1 cellular context compared by ENCODE assay signal in genomic region chr1:174999926-175000696, GRCh38.
TF ChIP-seq lines count a peak whose summit lies in the region.

A gene with protein sequence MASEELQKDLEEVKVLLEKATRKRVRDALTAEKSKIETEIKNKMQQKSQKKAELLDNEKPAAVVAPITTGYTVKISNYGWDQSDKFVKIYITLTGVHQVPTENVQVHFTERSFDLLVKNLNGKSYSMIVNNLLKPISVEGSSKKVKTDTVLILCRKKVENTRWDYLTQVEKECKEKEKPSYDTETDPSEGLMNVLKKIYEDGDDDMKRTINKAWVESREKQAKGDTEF (plus strand): TSS chr1:174999947. CDS start chr1:175000181, 234 bp downstream.

TF ChIP-seq in HEK293, 187 proteins besides CTCF, POLR2A, EP300 and RAD21 (continued from another document and continues in another):
- TF ChIP-seq, protein P1, sequence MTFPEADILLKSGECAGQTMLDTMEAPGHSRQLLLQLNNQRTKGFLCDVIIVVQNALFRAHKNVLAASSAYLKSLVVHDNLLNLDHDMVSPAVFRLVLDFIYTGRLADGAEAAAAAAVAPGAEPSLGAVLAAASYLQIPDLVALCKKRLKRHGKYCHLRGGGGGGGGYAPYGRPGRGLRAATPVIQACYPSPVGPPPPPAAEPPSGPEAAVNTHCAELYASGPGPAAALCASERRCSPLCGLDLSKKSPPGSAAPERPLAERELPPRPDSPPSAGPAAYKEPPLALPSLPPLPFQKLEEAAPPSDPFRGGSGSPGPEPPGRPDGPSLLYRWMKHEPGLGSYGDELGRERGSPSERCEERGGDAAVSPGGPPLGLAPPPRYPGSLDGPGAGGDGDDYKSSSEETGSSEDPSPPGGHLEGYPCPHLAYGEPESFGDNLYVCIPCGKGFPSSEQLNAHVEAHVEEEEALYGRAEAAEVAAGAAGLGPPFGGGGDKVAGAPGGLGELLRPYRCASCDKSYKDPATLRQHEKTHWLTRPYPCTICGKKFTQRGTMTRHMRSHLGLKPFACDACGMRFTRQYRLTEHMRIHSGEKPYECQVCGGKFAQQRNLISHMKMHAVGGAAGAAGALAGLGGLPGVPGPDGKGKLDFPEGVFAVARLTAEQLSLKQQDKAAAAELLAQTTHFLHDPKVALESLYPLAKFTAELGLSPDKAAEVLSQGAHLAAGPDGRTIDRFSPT (tag by site-specific recombination; IDR thresholded peaks at IDR 0.05), result no peak; the same call in none of the 2 replicates
- TF ChIP-seq, protein P2, sequence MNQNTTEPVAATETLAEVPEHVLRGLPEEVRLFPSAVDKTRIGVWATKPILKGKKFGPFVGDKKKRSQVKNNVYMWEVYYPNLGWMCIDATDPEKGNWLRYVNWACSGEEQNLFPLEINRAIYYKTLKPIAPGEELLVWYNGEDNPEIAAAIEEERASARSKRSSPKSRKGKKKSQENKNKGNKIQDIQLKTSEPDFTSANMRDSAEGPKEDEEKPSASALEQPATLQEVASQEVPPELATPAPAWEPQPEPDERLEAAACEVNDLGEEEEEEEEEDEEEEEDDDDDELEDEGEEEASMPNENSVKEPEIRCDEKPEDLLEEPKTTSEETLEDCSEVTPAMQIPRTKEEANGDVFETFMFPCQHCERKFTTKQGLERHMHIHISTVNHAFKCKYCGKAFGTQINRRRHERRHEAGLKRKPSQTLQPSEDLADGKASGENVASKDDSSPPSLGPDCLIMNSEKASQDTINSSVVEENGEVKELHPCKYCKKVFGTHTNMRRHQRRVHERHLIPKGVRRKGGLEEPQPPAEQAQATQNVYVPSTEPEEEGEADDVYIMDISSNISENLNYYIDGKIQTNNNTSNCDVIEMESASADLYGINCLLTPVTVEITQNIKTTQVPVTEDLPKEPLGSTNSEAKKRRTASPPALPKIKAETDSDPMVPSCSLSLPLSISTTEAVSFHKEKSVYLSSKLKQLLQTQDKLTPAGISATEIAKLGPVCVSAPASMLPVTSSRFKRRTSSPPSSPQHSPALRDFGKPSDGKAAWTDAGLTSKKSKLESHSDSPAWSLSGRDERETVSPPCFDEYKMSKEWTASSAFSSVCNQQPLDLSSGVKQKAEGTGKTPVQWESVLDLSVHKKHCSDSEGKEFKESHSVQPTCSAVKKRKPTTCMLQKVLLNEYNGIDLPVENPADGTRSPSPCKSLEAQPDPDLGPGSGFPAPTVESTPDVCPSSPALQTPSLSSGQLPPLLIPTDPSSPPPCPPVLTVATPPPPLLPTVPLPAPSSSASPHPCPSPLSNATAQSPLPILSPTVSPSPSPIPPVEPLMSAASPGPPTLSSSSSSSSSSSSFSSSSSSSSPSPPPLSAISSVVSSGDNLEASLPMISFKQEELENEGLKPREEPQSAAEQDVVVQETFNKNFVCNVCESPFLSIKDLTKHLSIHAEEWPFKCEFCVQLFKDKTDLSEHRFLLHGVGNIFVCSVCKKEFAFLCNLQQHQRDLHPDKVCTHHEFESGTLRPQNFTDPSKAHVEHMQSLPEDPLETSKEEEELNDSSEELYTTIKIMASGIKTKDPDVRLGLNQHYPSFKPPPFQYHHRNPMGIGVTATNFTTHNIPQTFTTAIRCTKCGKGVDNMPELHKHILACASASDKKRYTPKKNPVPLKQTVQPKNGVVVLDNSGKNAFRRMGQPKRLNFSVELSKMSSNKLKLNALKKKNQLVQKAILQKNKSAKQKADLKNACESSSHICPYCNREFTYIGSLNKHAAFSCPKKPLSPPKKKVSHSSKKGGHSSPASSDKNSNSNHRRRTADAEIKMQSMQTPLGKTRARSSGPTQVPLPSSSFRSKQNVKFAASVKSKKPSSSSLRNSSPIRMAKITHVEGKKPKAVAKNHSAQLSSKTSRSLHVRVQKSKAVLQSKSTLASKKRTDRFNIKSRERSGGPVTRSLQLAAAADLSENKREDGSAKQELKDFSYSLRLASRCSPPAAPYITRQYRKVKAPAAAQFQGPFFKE (tag by site-specific recombination; IDR thresholded peaks at IDR 0.05; ENCODE audit: borderline replicate concordance), result no peak
- peak; percentile 85 for TF ChIP-seq ZSCAN5A (tag by site-specific recombination; IDR thresholded peaks at IDR 0.05)
- no peak for TF ChIP-seq ZNF311 (tag by site-specific recombination; IDR thresholded peaks at IDR 0.05; ENCODE audit: borderline replicate concordance)
- no peak for TF ChIP-seq ZNF239 (tag by site-specific recombination; IDR thresholded peaks at IDR 0.05)
- peak; percentile 72; the same call in 1 of the 2 replicates for TF ChIP-seq ZNF423 (tag by site-specific recombination; IDR thresholded peaks at IDR 0.05)
- 0 out of 2 replicates have a peak, but pooled peaks have one; percentile 29 for TF ChIP-seq ZNF121 (tag by site-specific recombination; IDR thresholded peaks at IDR 0.05)
- TF ChIP-seq OSR2 (tag by site-specific recombination; IDR thresholded peaks at IDR 0.05), result no peak
- TF ChIP-seq ZNF280D (tag by site-specific recombination; IDR thresholded peaks at IDR 0.05), result no peak
- no peak for TF ChIP-seq HOXD13 (CRISPR knock-in tag; IDR thresholded peaks at IDR 0.05; ENCODE audit: borderline replicate concordance)
- no peak for TF ChIP-seq ZNF670 (tag by site-specific recombination; IDR thresholded peaks at IDR 0.05; ENCODE audit: low read depth)
- TF ChIP-seq RBAK (tag by site-specific recombination; IDR thresholded peaks at IDR 0.05), result no peak
- no peak for TF ChIP-seq ZNF184 (tag by site-specific recombination; IDR thresholded peaks at IDR 0.05)
- no peak for TF ChIP-seq ZFP41 (tag by site-specific recombination; IDR thresholded peaks at IDR 0.05; ENCODE audit: borderline replicate concordance)
- TF ChIP-seq ZNF747 (tag by site-specific recombination; IDR thresholded peaks at IDR 0.05), result no peak
- peak; percentile 47 for TF ChIP-seq ZNF660 (tag by site-specific recombination; IDR thresholded peaks at IDR 0.05)
- no peak for TF ChIP-seq ZNF596 (tag by site-specific recombination; IDR thresholded peaks at IDR 0.05)
- TF ChIP-seq KLF8 (tag by site-specific recombination; IDR thresholded peaks at IDR 0.05), result peak; percentile 76; the same call in 1 of the 2 replicates
- TF ChIP-seq ZNF155 (tag by site-specific recombination; IDR thresholded peaks at IDR 0.05), result no peak
- TF ChIP-seq ZNF830 (tag by site-specific recombination; IDR thresholded peaks at IDR 0.05; ENCODE audit: low read depth), result no peak
- TF ChIP-seq, protein P3, sequence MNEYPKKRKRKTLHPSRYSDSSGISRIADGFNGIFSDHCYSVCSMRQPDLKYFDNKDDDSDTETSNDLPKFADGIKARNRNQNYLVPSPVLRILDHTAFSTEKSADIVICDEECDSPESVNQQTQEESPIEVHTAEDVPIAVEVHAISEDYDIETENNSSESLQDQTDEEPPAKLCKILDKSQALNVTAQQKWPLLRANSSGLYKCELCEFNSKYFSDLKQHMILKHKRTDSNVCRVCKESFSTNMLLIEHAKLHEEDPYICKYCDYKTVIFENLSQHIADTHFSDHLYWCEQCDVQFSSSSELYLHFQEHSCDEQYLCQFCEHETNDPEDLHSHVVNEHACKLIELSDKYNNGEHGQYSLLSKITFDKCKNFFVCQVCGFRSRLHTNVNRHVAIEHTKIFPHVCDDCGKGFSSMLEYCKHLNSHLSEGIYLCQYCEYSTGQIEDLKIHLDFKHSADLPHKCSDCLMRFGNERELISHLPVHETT (tag by site-specific recombination; IDR thresholded peaks at IDR 0.05), result no peak
- no peak for TF ChIP-seq ZNF658 (tag by site-specific recombination; IDR thresholded peaks at IDR 0.05)
- peak; percentile 75 for TF ChIP-seq PBX3 (CRISPR knock-in tag; IDR thresholded peaks at IDR 0.05)
- no peak for TF ChIP-seq FEZF1 (tag by site-specific recombination; IDR thresholded peaks at IDR 0.05)
- 0 out of 2 replicates have a peak, but pooled peaks have one; percentile 30 for TF ChIP-seq ZBTB10 (tag by site-specific recombination; IDR thresholded peaks at IDR 0.05)
- peak; percentile 92 for TF ChIP-seq GLIS1 (tag by site-specific recombination; IDR thresholded peaks at IDR 0.05)
- peak; percentile 85 for TF ChIP-seq KLF9 (tag by site-specific recombination; IDR thresholded peaks at IDR 0.05; ENCODE audit: low read depth)
- no peak for TF ChIP-seq YY2 (tag by site-specific recombination; IDR thresholded peaks at IDR 0.05)
- no peak for TF ChIP-seq ZNF654 (tag by site-specific recombination; IDR thresholded peaks at IDR 0.05; ENCODE audit: low read depth)
- TF ChIP-seq ZNF610 (tag by site-specific recombination; IDR thresholded peaks at IDR 0.05; ENCODE audit: borderline replicate concordance), result 0 out of 2 replicates have a peak, but pooled peaks have one; percentile 24
- TF ChIP-seq ZNF664 (tag by site-specific recombination; IDR thresholded peaks at IDR 0.05), result no peak
- no peak for TF ChIP-seq GLI4 (tag by site-specific recombination; IDR thresholded peaks at IDR 0.05)
- TF ChIP-seq, protein P4, sequence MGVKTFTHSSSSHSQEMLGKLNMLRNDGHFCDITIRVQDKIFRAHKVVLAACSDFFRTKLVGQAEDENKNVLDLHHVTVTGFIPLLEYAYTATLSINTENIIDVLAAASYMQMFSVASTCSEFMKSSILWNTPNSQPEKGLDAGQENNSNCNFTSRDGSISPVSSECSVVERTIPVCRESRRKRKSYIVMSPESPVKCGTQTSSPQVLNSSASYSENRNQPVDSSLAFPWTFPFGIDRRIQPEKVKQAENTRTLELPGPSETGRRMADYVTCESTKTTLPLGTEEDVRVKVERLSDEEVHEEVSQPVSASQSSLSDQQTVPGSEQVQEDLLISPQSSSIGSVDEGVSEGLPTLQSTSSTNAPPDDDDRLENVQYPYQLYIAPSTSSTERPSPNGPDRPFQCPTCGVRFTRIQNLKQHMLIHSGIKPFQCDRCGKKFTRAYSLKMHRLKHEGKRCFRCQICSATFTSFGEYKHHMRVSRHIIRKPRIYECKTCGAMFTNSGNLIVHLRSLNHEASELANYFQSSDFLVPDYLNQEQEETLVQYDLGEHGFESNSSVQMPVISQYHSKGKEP (tag by site-specific recombination; IDR thresholded peaks at IDR 0.05), result no peak
- TF ChIP-seq ZNF214 (tag by site-specific recombination; IDR thresholded peaks at IDR 0.05; ENCODE audit: borderline replicate concordance), result no peak
- TF ChIP-seq ZNF692 (tag by site-specific recombination; IDR thresholded peaks at IDR 0.05), result no peak; the same call in none of the 2 replicates
- TF ChIP-seq KLF16 (tag by site-specific recombination; IDR thresholded peaks at IDR 0.05), result peak; percentile 34; the same call in 1 of the 2 replicates
